19 cellular contexts compared by ENCODE assay signal in genomic region chr10:75127481-75127880, GRCh38. TPM values are rescaled to one million over a fixed set of nuclear protein-coding genes. Genes with fewer than 3 reads are reported as not detected.
DNase-seq lines count a peak whose midpoint lies in the region; ATAC-seq and TF ChIP-seq lines count a peak whose summit lies in the region.
"Had no signal": no experiment of that assay in that cellular context is flagged by ENCODE, and none has a peak within 500 bp of the region (broad histone marks: within the 10 kb centered on the region; RNA-seq: fewer than 3 reads in every experiment).

No MANE protein-coding gene starts in this region.

- H3K4me1 ChIP-seq in psoas muscle = peaks cover 61% of the 10 kb centered on the region
- peaks cover 2% of the 10 kb centered on the region for H3K4me1 ChIP-seq in effector memory CD4-positive, alpha-beta T cell (ENCODE audit: control insufficient read depth, insufficient read depth, low read length, poor library complexity, severe bottlenecking)
- H3K4me1 ChIP-seq: SJSA1 had no signal

- no peaks in the 10 kb centered on the region for H3K27me3 ChIP-seq in psoas muscle (ENCODE audit: insufficient read depth in 3 of 3, low read length in 2 of 3)
- H3K27me3 ChIP-seq in effector memory CD4-positive, alpha-beta T cell (replicated peaks; ENCODE audit: control insufficient read depth, insufficient read depth, low read length, poor library complexity, severe bottlenecking) = no peaks in the 10 kb centered on the region
- H3K27me3 ChIP-seq: right atrium auricular region, SJSA1 had no signal

- peaks cover 0 to 23% of the 10 kb centered on the region in 2 donors for H3K36me3 ChIP-seq in psoas muscle (ENCODE audit: insufficient read depth in 1 of 2, low read depth in 1 of 2)
- H3K36me3 ChIP-seq in effector memory CD4-positive, alpha-beta T cell (ENCODE audit: control insufficient read depth, insufficient read depth, low read length) = peaks cover 13% of the 10 kb centered on the region
- H3K36me3 ChIP-seq: HAP-1 had no signal

- peak overlapping the region; percentile 7 for H3K27ac ChIP-seq in psoas muscle
- H3K27ac ChIP-seq in effector memory CD4-positive, alpha-beta T cell (ENCODE audit: insufficient read depth, low read length, poor library complexity, severe bottlenecking) = no peak overlapping the region
- H3K27ac ChIP-seq: right atrium auricular region, SJSA1 had no signal

- DNase-seq in CD1c-positive myeloid dendritic cell (ENCODE audit: extremely low spot score) (peak; percentile 57), NCI-H226 (peak; percentile 16), psoas muscle (no peak), NCI-H146 (lab: John Stamatoyannopoulos, UW) (no peak), AML-193 (lab: John Stamatoyannopoulos, UW) (no peak), COLO668 (lab: John Stamatoyannopoulos, UW; ENCODE audit: unreplicated experiment) (no peak)
- no peak for DNase-seq in effector memory CD4-positive, alpha-beta T cell
- DNase-seq: activated T-cell treated with anti-CD3 and anti-CD28 coated beads, Interleukin-2, amount 50 U/mL, for 1 hour; Calu3; effector memory CD8-positive, alpha-beta T cell; foreskin melanocyte; NCI-H1694 treated with DMSO at 0.1 percent for 48 hours; NCI-H446 had no signal

- ATAC-seq in esophagus mucosa (peak; percentile 85), psoas muscle (peak in 1 of 4 donors; percentile 16)
- ATAC-seq: activated naive CD4-positive, alpha-beta T cell treated with anti-CD3 and anti-CD28 coated beads, Interleukin-2, amount 50 U/mL, for 72 hours; effector memory CD8-positive, alpha-beta T cell had no signal

- 44 to 64% (median 61%) methylated on average over 2 of the region's 2 CpGs for WGBS in psoas muscle, 3 donors

- intact Hi-C loops in psoas muscle (cut with DNase I) = loop anchor here in 1 of 2 donors (5.0 kb wide), 1 partner anchor 50 kb away; no protein-coding TSS in a partner anchor

- no peak overlapping the region for H3K4me3 ChIP-seq in psoas muscle
- H3K4me3 ChIP-seq in effector memory CD4-positive, alpha-beta T cell (ENCODE audit: insufficient read depth, low read depth, low read length, poor library complexity, severe bottlenecking) = no peak overlapping the region
- H3K4me3 ChIP-seq: HAP-1, lung, right atrium auricular region, SJSA1 had no signal

- H3K9me3 ChIP-seq in psoas muscle = no peaks in the 10 kb centered on the region
- no peaks in the 10 kb centered on the region for H3K9me3 ChIP-seq in effector memory CD4-positive, alpha-beta T cell (ENCODE audit: control insufficient read depth, low read length)
- H3K9me3 ChIP-seq: HAP-1, right atrium auricular region, SJSA1 had no signal

- no peak for TF ChIP-seq CTCF in psoas muscle (IDR thresholded peaks at IDR 0.05)

RNA-seq across cellular contexts. Expression of gene SAMD8, which starts 16.0 kb away (rescaled TPM):
- total RNA-seq in esophagus mucosa (29.6 TPM), psoas muscle (10 to 100 TPM; 30.0 to 44.2 (median 35.7) TPM)
- 10 to 100 TPM; 10.8 to 40.3 (median 21.3) TPM for polyA plus RNA-seq in psoas muscle

Comparison
In these comparisons a context has a peak if more than half of its experiments do, and no peak if none do; other contexts are left out.
1. DNase-seq: peak in CD1c-positive myeloid dendritic cell (single experiment) and NCI-H226 (single experiment); none in psoas muscle (0 of 2), NCI-H146 (single experiment), AML-193 (0 of 2), effector memory CD4-positive, alpha-beta T cell (0 of 3) and COLO668 (single experiment).